ENCODE assay signal across 1 cellular context in the genomic region with DNA sequence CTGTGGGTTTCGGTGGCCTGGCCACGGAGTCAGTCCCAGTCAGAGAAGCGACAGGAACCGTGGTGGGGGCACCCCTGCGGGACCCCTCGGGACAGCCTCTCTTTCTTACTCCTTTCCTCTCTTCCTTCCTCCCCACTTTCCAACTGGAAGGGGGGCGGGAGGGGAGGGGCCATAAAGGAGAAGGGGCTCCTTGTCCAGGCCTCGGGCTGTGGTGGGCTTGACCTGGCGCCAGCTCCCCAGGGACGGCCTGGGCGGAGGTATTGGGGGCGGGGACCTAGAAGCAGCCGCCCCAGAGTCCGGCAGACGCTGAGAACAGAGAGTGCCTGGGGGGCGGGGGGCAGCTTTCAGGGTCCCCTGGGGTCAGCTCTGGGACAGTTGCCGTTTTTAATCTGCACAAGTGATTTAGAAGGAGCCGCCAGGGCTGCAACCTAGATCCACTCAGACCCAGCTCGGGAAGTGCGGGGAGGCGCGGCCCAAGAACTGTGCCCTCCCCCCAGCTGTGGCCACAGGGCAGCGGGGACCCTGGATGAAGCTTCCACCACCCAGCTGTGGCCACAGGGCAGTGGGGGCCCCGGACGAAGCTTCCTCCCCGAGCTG.
TF ChIP-seq lines count a peak whose summit lies in the region.

No MANE protein-coding gene starts in this region.

TF ChIP-seq in H1, 55 proteins besides CTCF, POLR2A, EP300 and RAD21:
- TF ChIP-seq PHF8 (conservative IDR thresholded peaks at IDR 0.05; ENCODE audit: low read depth, low read length) (0 out of 2 replicates have a peak, but pooled peaks have one; percentile 22), FOSL1 (IDR thresholded peaks at IDR 0.05; ENCODE audit: insufficient read depth, low read depth, low read length) (no peak)
